1 cellular context compared by ENCODE assay signal in the genomic region with DNA sequence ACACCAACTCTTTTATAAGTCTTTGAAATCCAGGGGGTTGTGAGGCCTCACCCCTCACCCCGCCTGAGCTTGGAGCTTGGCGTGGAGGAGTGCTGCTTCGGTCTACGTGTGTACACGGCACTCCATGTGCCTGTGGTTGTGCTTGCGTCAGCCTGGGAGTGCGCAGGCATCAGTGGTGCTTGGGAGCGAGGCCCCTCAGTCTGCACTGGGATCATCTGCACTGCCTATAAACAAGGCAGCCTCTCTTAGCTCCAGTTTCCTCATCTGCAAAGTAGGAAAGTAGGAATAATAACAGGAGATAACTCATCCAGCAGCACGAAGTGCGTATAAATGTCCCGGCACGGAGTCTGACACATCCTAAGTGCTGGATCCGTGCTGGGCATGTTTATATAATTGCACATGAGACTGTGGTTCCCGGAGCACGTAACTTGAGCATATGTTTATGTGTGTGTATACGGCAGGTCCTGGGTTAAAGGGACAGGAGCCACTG.
TF ChIP-seq lines count a peak whose summit lies in the region.

No MANE protein-coding gene starts in this region.

TF ChIP-seq in K562, 482 proteins besides CTCF, POLR2A, EP300 and RAD21 (continued from another document and continues in another):
- TF ChIP-seq, protein P1, sequence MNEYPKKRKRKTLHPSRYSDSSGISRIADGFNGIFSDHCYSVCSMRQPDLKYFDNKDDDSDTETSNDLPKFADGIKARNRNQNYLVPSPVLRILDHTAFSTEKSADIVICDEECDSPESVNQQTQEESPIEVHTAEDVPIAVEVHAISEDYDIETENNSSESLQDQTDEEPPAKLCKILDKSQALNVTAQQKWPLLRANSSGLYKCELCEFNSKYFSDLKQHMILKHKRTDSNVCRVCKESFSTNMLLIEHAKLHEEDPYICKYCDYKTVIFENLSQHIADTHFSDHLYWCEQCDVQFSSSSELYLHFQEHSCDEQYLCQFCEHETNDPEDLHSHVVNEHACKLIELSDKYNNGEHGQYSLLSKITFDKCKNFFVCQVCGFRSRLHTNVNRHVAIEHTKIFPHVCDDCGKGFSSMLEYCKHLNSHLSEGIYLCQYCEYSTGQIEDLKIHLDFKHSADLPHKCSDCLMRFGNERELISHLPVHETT (CRISPR knock-in tag; conservative IDR thresholded peaks at IDR 0.05 in 1 of 2, IDR thresholded peaks at IDR 0.05 in 1 of 2), result peak in 1 of 2 experiments; percentile 67; a peak in 1 of 4 replicates
- TF ChIP-seq BRD9 (IDR thresholded peaks at IDR 0.05; ENCODE audit: low read depth, partially characterized antibody), result peak; percentile 47
- no peak for TF ChIP-seq SAFB (IDR thresholded peaks at IDR 0.05; ENCODE audit: borderline replicate concordance, low read depth, low read length)
- TF ChIP-seq NEUROD1 (IDR thresholded peaks at IDR 0.05; ENCODE audit: borderline replicate concordance, low read depth, low read length, partially characterized antibody), result peak; percentile 35
- peak; percentile 74 for TF ChIP-seq CXXC5 (CRISPR knock-in tag; IDR thresholded peaks at IDR 0.05)
- TF ChIP-seq PML (IDR thresholded peaks at IDR 0.05; ENCODE audit: low read length), result peak; percentile 19; the same call in 1 of the 2 replicates
- TF ChIP-seq DDX20 (tag; IDR thresholded peaks at IDR 0.05; ENCODE audit: low read depth), result no peak
- TF ChIP-seq CREB1 (IDR thresholded peaks at IDR 0.05), result no peak
- no peak for TF ChIP-seq CREB1 (CRISPR knock-in tag; IDR thresholded peaks at IDR 0.05)
- TF ChIP-seq XRCC4 (IDR thresholded peaks at IDR 0.05; ENCODE audit: extremely low read depth, insufficient read depth, insufficient read length), result no peak
- TF ChIP-seq POLR2H (tag; IDR thresholded peaks at IDR 0.05; ENCODE audit: low read depth), result peak; percentile 55
- TF ChIP-seq ZBTB8A (IDR thresholded peaks at IDR 0.05; ENCODE audit: partially characterized antibody), result no peak
- TF ChIP-seq ATF7 (IDR thresholded peaks at IDR 0.05), result peak; percentile 41; the same call in 1 of the 2 replicates
- no peak for TF ChIP-seq GABPA (tag; conservative IDR thresholded peaks at IDR 0.05; ENCODE audit: low read depth)
- no peak for TF ChIP-seq PHTF2 (CRISPR knock-in tag; IDR thresholded peaks at IDR 0.05)
- TF ChIP-seq, protein P2, sequence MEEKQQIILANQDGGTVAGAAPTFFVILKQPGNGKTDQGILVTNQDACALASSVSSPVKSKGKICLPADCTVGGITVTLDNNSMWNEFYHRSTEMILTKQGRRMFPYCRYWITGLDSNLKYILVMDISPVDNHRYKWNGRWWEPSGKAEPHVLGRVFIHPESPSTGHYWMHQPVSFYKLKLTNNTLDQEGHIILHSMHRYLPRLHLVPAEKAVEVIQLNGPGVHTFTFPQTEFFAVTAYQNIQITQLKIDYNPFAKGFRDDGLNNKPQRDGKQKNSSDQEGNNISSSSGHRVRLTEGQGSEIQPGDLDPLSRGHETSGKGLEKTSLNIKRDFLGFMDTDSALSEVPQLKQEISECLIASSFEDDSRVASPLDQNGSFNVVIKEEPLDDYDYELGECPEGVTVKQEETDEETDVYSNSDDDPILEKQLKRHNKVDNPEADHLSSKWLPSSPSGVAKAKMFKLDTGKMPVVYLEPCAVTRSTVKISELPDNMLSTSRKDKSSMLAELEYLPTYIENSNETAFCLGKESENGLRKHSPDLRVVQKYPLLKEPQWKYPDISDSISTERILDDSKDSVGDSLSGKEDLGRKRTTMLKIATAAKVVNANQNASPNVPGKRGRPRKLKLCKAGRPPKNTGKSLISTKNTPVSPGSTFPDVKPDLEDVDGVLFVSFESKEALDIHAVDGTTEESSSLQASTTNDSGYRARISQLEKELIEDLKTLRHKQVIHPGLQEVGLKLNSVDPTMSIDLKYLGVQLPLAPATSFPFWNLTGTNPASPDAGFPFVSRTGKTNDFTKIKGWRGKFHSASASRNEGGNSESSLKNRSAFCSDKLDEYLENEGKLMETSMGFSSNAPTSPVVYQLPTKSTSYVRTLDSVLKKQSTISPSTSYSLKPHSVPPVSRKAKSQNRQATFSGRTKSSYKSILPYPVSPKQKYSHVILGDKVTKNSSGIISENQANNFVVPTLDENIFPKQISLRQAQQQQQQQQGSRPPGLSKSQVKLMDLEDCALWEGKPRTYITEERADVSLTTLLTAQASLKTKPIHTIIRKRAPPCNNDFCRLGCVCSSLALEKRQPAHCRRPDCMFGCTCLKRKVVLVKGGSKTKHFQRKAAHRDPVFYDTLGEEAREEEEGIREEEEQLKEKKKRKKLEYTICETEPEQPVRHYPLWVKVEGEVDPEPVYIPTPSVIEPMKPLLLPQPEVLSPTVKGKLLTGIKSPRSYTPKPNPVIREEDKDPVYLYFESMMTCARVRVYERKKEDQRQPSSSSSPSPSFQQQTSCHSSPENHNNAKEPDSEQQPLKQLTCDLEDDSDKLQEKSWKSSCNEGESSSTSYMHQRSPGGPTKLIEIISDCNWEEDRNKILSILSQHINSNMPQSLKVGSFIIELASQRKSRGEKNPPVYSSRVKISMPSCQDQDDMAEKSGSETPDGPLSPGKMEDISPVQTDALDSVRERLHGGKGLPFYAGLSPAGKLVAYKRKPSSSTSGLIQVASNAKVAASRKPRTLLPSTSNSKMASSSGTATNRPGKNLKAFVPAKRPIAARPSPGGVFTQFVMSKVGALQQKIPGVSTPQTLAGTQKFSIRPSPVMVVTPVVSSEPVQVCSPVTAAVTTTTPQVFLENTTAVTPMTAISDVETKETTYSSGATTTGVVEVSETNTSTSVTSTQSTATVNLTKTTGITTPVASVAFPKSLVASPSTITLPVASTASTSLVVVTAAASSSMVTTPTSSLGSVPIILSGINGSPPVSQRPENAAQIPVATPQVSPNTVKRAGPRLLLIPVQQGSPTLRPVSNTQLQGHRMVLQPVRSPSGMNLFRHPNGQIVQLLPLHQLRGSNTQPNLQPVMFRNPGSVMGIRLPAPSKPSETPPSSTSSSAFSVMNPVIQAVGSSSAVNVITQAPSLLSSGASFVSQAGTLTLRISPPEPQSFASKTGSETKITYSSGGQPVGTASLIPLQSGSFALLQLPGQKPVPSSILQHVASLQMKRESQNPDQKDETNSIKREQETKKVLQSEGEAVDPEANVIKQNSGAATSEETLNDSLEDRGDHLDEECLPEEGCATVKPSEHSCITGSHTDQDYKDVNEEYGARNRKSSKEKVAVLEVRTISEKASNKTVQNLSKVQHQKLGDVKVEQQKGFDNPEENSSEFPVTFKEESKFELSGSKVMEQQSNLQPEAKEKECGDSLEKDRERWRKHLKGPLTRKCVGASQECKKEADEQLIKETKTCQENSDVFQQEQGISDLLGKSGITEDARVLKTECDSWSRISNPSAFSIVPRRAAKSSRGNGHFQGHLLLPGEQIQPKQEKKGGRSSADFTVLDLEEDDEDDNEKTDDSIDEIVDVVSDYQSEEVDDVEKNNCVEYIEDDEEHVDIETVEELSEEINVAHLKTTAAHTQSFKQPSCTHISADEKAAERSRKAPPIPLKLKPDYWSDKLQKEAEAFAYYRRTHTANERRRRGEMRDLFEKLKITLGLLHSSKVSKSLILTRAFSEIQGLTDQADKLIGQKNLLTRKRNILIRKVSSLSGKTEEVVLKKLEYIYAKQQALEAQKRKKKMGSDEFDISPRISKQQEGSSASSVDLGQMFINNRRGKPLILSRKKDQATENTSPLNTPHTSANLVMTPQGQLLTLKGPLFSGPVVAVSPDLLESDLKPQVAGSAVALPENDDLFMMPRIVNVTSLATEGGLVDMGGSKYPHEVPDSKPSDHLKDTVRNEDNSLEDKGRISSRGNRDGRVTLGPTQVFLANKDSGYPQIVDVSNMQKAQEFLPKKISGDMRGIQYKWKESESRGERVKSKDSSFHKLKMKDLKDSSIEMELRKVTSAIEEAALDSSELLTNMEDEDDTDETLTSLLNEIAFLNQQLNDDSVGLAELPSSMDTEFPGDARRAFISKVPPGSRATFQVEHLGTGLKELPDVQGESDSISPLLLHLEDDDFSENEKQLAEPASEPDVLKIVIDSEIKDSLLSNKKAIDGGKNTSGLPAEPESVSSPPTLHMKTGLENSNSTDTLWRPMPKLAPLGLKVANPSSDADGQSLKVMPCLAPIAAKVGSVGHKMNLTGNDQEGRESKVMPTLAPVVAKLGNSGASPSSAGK (IDR thresholded peaks at IDR 0.05), result peak; percentile 91
- TF ChIP-seq, protein P3, sequence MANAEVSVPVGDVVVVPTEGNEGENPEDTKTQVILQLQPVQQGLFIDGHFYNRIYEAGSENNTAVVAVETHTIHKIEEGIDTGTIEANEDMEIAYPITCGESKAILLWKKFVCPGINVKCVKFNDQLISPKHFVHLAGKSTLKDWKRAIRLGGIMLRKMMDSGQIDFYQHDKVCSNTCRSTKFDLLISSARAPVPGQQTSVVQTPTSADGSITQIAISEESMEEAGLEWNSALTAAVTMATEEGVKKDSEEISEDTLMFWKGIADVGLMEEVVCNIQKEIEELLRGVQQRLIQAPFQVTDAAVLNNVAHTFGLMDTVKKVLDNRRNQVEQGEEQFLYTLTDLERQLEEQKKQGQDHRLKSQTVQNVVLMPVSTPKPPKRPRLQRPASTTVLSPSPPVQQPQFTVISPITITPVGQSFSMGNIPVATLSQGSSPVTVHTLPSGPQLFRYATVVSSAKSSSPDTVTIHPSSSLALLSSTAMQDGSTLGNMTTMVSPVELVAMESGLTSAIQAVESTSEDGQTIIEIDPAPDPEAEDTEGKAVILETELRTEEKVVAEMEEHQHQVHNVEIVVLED (CRISPR knock-in tag; IDR thresholded peaks at IDR 0.05), result peak; percentile 55; the same call in 1 of the 2 replicates
- TF ChIP-seq NR2C1 (IDR thresholded peaks at IDR 0.05), result no peak
- 0 out of 2 replicates have a peak, but pooled peaks have one; percentile 32 for TF ChIP-seq NR2C1 (tag; IDR thresholded peaks at IDR 0.05)
- TF ChIP-seq KDM5B (IDR thresholded peaks at IDR 0.05; ENCODE audit: insufficient replicate concordance, low read depth, low read length), result peak; percentile 59
- TF ChIP-seq ETV6 (IDR thresholded peaks at IDR 0.05; ENCODE audit: borderline replicate concordance in 1 of 2, low read depth in 2 of 2, low read length in 1 of 2), result no peak
- TF ChIP-seq ETV6 (CRISPR knock-in tag; IDR thresholded peaks at IDR 0.05; ENCODE audit: borderline replicate concordance), result no peak
- peak; percentile 81 for TF ChIP-seq CEBPB (tag; IDR thresholded peaks at IDR 0.05)
- TF ChIP-seq, protein P4, sequence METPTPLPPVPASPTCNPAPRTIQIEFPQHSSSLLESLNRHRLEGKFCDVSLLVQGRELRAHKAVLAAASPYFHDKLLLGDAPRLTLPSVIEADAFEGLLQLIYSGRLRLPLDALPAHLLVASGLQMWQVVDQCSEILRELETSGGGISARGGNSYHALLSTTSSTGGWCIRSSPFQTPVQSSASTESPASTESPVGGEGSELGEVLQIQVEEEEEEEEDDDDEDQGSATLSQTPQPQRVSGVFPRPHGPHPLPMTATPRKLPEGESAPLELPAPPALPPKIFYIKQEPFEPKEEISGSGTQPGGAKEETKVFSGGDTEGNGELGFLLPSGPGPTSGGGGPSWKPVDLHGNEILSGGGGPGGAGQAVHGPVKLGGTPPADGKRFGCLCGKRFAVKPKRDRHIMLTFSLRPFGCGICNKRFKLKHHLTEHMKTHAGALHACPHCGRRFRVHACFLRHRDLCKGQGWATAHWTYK (CRISPR knock-in tag; IDR thresholded peaks at IDR 0.05), result peak; percentile 38; the same call in 1 of the 2 replicates
- TF ChIP-seq ZNF830 (CRISPR knock-in tag; IDR thresholded peaks at IDR 0.05), result no peak
- TF ChIP-seq ELF2 (CRISPR knock-in tag; IDR thresholded peaks at IDR 0.05), result no peak
- TF ChIP-seq CBX3 (IDR thresholded peaks at IDR 0.05; ENCODE audit: borderline replicate concordance in 1 of 2, low read length in 2 of 2), result 0 out of 3 replicates have a peak, but pooled peaks of 1 of the 2 experiments have one; percentile 14
- TF ChIP-seq, protein P5, sequence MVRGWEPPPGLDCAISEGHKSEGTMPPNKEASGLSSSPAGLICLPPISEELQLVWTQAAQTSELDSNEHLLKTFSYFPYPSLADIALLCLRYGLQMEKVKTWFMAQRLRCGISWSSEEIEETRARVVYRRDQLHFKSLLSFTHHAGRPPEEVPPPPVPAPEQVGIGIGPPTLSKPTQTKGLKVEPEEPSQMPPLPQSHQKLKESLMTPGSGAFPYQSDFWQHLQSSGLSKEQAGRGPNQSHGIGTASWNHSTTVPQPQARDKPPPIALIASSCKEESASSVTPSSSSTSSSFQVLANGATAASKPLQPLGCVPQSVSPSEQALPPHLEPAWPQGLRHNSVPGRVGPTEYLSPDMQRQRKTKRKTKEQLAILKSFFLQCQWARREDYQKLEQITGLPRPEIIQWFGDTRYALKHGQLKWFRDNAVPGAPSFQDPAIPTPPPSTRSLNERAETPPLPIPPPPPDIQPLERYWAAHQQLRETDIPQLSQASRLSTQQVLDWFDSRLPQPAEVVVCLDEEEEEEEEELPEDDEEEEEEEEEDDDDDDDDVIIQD (CRISPR knock-in tag; IDR thresholded peaks at IDR 0.05), result 0 out of 2 replicates have a peak, but pooled peaks have one; percentile 66
- TF ChIP-seq TEAD1 (CRISPR knock-in tag; IDR thresholded peaks at IDR 0.05), result 0 out of 4 replicates have a peak, but pooled peaks of 1 of the 2 experiments have one; percentile 57
- TF ChIP-seq, protein P6, sequence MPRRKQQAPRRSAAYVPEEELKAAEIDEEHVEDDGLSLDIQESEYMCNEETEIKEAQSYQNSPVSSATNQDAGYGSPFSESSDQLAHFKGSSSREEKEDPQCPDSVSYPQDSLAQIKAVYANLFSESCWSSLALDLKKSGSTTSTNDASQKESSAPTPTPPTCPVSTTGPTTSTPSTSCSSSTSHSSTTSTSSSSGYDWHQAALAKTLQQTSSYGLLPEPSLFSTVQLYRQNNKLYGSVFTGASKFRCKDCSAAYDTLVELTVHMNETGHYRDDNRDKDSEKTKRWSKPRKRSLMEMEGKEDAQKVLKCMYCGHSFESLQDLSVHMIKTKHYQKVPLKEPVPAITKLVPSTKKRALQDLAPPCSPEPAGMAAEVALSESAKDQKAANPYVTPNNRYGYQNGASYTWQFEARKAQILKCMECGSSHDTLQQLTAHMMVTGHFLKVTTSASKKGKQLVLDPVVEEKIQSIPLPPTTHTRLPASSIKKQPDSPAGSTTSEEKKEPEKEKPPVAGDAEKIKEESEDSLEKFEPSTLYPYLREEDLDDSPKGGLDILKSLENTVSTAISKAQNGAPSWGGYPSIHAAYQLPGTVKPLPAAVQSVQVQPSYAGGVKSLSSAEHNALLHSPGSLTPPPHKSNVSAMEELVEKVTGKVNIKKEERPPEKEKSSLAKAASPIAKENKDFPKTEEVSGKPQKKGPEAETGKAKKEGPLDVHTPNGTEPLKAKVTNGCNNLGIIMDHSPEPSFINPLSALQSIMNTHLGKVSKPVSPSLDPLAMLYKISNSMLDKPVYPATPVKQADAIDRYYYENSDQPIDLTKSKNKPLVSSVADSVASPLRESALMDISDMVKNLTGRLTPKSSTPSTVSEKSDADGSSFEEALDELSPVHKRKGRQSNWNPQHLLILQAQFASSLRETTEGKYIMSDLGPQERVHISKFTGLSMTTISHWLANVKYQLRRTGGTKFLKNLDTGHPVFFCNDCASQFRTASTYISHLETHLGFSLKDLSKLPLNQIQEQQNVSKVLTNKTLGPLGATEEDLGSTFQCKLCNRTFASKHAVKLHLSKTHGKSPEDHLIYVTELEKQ (CRISPR knock-in tag; IDR thresholded peaks at IDR 0.05), result no peak
- peak; percentile 61; the same call in 1 of the 2 replicates for TF ChIP-seq POLR2G (IDR thresholded peaks at IDR 0.05; ENCODE audit: low read depth, low read length)
- no peak for TF ChIP-seq ZNF324 (CRISPR knock-in tag; IDR thresholded peaks at IDR 0.05)
- TF ChIP-seq ZBTB17 (CRISPR knock-in tag; IDR thresholded peaks at IDR 0.05), result peak; percentile 69; the same call in 1 of the 2 replicates
- TF ChIP-seq FOXK2 (conservative IDR thresholded peaks at IDR 0.05 in 1 of 2, IDR thresholded peaks at IDR 0.05 in 1 of 2; ENCODE audit: low read depth in 2 of 2), result peak; percentile 74 to 86; a peak in 3 of 4 replicates
- no peak for TF ChIP-seq JUNB (CRISPR knock-in tag; conservative IDR thresholded peaks at IDR 0.05)
- TF ChIP-seq CREBBP (IDR thresholded peaks at IDR 0.05; ENCODE audit: low read depth, low read length), result no peak
- 0 out of 2 replicates have a peak, but pooled peaks have one; percentile 15 for TF ChIP-seq ZC3H4 (CRISPR knock-in tag; IDR thresholded peaks at IDR 0.05; ENCODE audit: borderline replicate concordance)
- no peak for TF ChIP-seq ZNF165 (CRISPR knock-in tag; IDR thresholded peaks at IDR 0.05; ENCODE audit: borderline replicate concordance)
- TF ChIP-seq NCOR1 (IDR thresholded peaks at IDR 0.05), result no peak
